Comparison of ENCODE assay signal across 8 cellular contexts in the genomic region with DNA sequence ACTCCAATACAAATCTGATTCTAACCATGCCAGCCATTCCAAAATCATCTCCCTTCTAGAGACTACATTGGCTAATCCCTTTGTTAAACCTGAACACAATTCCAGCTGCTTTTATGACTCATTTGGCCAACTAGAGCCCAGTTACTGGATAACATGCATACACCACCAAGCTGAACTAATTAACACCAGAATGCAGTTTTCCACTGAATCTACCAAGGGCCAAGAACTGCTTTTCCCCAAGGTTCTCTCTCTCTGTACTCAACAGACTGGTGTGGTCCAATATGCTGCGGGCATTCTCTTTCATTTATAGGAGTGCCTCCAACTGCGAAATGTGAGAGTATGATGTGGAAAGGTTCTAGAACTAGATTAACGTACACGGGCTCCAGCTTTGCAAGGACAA. TPM values are rescaled to one million over a fixed set of nuclear protein-coding genes. Genes with fewer than 3 reads are reported as not detected.
DNase-seq lines count a peak whose midpoint lies in the region; ATAC-seq and TF ChIP-seq lines count a peak whose summit lies in the region.

No MANE protein-coding gene starts in this region.

- TF ChIP-seq CTCF in AG04449 (IDR thresholded peaks at IDR 0.05; ENCODE audit: insufficient read depth, low read length, missing control alignments), result no peak
- no peak for TF ChIP-seq CTCF in activated CD8-positive, alpha-beta T cell treated with anti-CD3 and anti-CD28 coated beads for 36 hours (IDR thresholded peaks at IDR 0.05)
- no peak for TF ChIP-seq CTCF in left ventricle myocardium inferior (IDR thresholded peaks at IDR 0.05; ENCODE audit: borderline replicate concordance)

- TF ChIP-seq POLR2A in GM18505 (IDR thresholded peaks at IDR 0.05; ENCODE audit: borderline replicate concordance, extremely low read depth, insufficient read depth, insufficient read length), result no peak

- H3K36me3 ChIP-seq in HAP-1 (replicated peaks) (peaks cover 8% of the 10 kb centered on the region), left ventricle myocardium inferior (peaks cover 3% of the 10 kb centered on the region), skeletal muscle tissue (ENCODE audit: control insufficient read depth in 3 of 3, insufficient read depth in 3 of 3, low read length in 3 of 3) (no peaks in the 10 kb centered on the region)

- H3K9ac ChIP-seq in skeletal muscle tissue (ENCODE audit: low read depth in 1 of 3, low read length in 3 of 3), result peak overlapping the region; percentile 73 to 83 (median 77)

- intact Hi-C loops in activated CD8-positive, alpha-beta T cell treated with anti-CD3 and anti-CD28 coated beads for 36 hours (cut with micrococcal nuclease), result no loop called here
- intact Hi-C loops in left ventricle myocardium inferior (cut with micrococcal nuclease), result no loop called here

- ATAC-seq in activated CD8-positive, alpha-beta T cell treated with anti-CD3 and anti-CD28 coated beads for 36 hours, result no peak
- ATAC-seq in GM19455 (IDR thresholded peaks at IDR 0.05; ENCODE audit: unreplicated experiment) (no peak), GM18520 (IDR thresholded peaks at IDR 0.05; ENCODE audit: unreplicated experiment) (no peak), GM18505 (IDR thresholded peaks at IDR 0.05; ENCODE audit: unreplicated experiment) (no peak)

- H3K9me3 Mint-ChIP-seq in activated CD8-positive, alpha-beta T cell treated with anti-CD3 and anti-CD28 coated beads for 36 hours, result no peaks in the 10 kb centered on the region

- H3K4me1 Mint-ChIP-seq in activated CD8-positive, alpha-beta T cell treated with anti-CD3 and anti-CD28 coated beads for 36 hours (ENCODE audit: low read depth), result peaks cover 71% of the 10 kb centered on the region

- H3K27me3 Mint-ChIP-seq in activated CD8-positive, alpha-beta T cell treated with anti-CD3 and anti-CD28 coated beads for 36 hours, result no peaks in the 10 kb centered on the region

- H3K27me3 ChIP-seq in HAP-1 (ENCODE audit: low read depth) (0 out of 2 replicates have a peak, but pooled peaks cover 2% of the 10 kb centered on the region), left ventricle myocardium inferior (ENCODE audit: low read depth) (no peaks in the 10 kb centered on the region), skeletal muscle tissue (ENCODE audit: control insufficient read depth in 3 of 3, insufficient read depth in 3 of 3, low read length in 3 of 3) (no peaks in the 10 kb centered on the region)

- peak overlapping the region; percentile 80 for H3K27ac Mint-ChIP-seq in activated CD8-positive, alpha-beta T cell treated with anti-CD3 and anti-CD28 coated beads for 36 hours

- H3K4me1 ChIP-seq in HAP-1 (peaks cover 7% of the 10 kb centered on the region), left ventricle myocardium inferior (peaks cover 73% of the 10 kb centered on the region), skeletal muscle tissue (ENCODE audit: control insufficient read depth in 3 of 3, insufficient read depth in 3 of 3, low read length in 3 of 3) (peaks cover 33 to 43% (median 36%) of the 10 kb centered on the region in 3 donors)

- H3K27ac ChIP-seq in left ventricle myocardium inferior (replicated peaks) (peak overlapping the region; percentile 78), skeletal muscle tissue (ENCODE audit: low read depth, low read length) (peak overlapping the region; percentile 75)

- H3K36me3 Mint-ChIP-seq in activated CD8-positive, alpha-beta T cell treated with anti-CD3 and anti-CD28 coated beads for 36 hours (ENCODE audit: low read depth), result peaks cover 45% of the 10 kb centered on the region

- in situ Hi-C loops in HAP-1 (cut with MboI; ENCODE audit: low sequenced_read_pairs), result loop anchor here (25.0 kb wide), 1 partner anchor 338 kb away; a partner anchor contains a TSS

- H3K4me3 ChIP-seq in AG04449 (ENCODE audit: low read depth, low read length), result peak overlapping the region; percentile 72
- H3K4me3 ChIP-seq in HAP-1, result peak overlapping the region; percentile 62
- peak overlapping the region; percentile 89 for H3K4me3 ChIP-seq in left ventricle myocardium inferior
- peak overlapping the region; percentile 78 to 90 (median 85) for H3K4me3 ChIP-seq in skeletal muscle tissue (ENCODE audit: low read length in 3 of 3)

- no peaks in the 10 kb centered on the region for H3K9me3 ChIP-seq in HAP-1
- no peaks in the 10 kb centered on the region for H3K9me3 ChIP-seq in left ventricle myocardium inferior (replicated peaks)
- no peaks in the 10 kb centered on the region for H3K9me3 ChIP-seq in skeletal muscle tissue (ENCODE audit: control insufficient read depth in 3 of 3, low read length in 3 of 3)

- peak; percentile 31 for DNase-seq in AG04449 (ENCODE audit: low read depth, low spot score)
- DNase-seq in HAP-1 (ENCODE audit: low spot score in 2 of 2), result peak in 1 of 2 experiments; percentile 74
- no peak for DNase-seq in activated CD8-positive, alpha-beta T cell treated with anti-CD3 and anti-CD28 coated beads for 36 hours
- DNase-seq in left ventricle myocardium inferior, result no peak

- CTCF ChIA-PET in AG04449 (lab: Yijun Ruan, JAX), result interaction anchor here (0.6 to 11.9 kb wide), 6 partner anchors 19 to 235 kb away, joined by 3 to 278 read pairs (median 6); no protein-coding TSS in a partner anchor
- CTCF ChIA-PET in activated CD8-positive, alpha-beta T cell treated with anti-CD3 and anti-CD28 coated beads for 36 hours (lab: Charles Lee), result interaction anchor here (0.8 to 1.2 kb wide), 3 partner anchors 10 to 162 kb away, joined by 3 to 5 read pairs (median 3); no protein-coding TSS in a partner anchor

- peak overlapping the region; percentile 85 for H3K4me3 Mint-ChIP-seq in activated CD8-positive, alpha-beta T cell treated with anti-CD3 and anti-CD28 coated beads for 36 hours

- POLR2A ChIA-PET in AG04449 (lab: Yijun Ruan, JAX), result interaction anchor here (1.4 kb wide), 1 partner anchor 48 kb away, joined by 3 read pairs; no protein-coding TSS in a partner anchor
- POLR2A ChIA-PET in activated CD8-positive, alpha-beta T cell treated with anti-CD3 and anti-CD28 coated beads for 36 hours (lab: Charles Lee), result interaction anchor here (1.0 to 4.4 kb wide), 14 partner anchors 9 to 162 kb away, joined by 3 to 28 read pairs (median 4); no protein-coding TSS in a partner anchor

RNA-seq across cellular contexts. Expression of a gene that starts 1.5 kb away (rescaled TPM):
- 10 to 100 TPM; 57.9 to 58.3 TPM for total RNA-seq in activated CD8-positive, alpha-beta T cell treated with anti-CD3 and anti-CD28 coated beads for 36 hours
- total RNA-seq in left ventricle myocardium inferior, result 15.1 TPM
- total RNA-seq in skeletal muscle tissue, result 29.7 TPM

RNA-seq across cellular contexts. Expression of a gene that starts 27.0 kb away (rescaled TPM):
- 10 to 100 TPM; 18.8 to 21.6 TPM for total RNA-seq in activated CD8-positive, alpha-beta T cell treated with anti-CD3 and anti-CD28 coated beads for 36 hours
- total RNA-seq in left ventricle myocardium inferior, result 50.6 TPM
- total RNA-seq in skeletal muscle tissue, result 25.6 TPM

RNA-seq across cellular contexts. Expression of a gene that starts 44.7 kb away (rescaled TPM):
- 100 to 1,000 TPM; 243 to 249 TPM for total RNA-seq in activated CD8-positive, alpha-beta T cell treated with anti-CD3 and anti-CD28 coated beads for 36 hours
- 26.8 TPM for total RNA-seq in left ventricle myocardium inferior
- total RNA-seq in skeletal muscle tissue, result 14.1 TPM
